ENCODE assay signal across 10 cellular contexts in genomic region chr10:77582710-77583115, GRCh38. TPM values are rescaled to one million over a fixed set of nuclear protein-coding genes. Genes with fewer than 3 reads are reported as not detected.
DNase-seq lines count a peak whose midpoint lies in the region; ATAC-seq and TF ChIP-seq lines count a peak whose summit lies in the region.
"Had no signal": no experiment of that assay in that cellular context is flagged by ENCODE, and none has a peak within 500 bp of the region (broad histone marks: within the 10 kb centered on the region; RNA-seq: fewer than 3 reads in every experiment).

No MANE protein-coding gene starts in this region.

- H2BK120ac ChIP-seq in mesenchymal stem cell (ENCODE audit: low read depth, low read length): peak overlapping the region; percentile 62

- H3K4me3 ChIP-seq in Caco-2 (ENCODE audit: low read depth, low read length): no peak overlapping the region
- H3K4me3 ChIP-seq in mesenchymal stem cell (ENCODE audit: insufficient read depth in 1 of 2, low read depth in 1 of 2, low read length in 2 of 2): no peak overlapping the region

- intact Hi-C loops in Caco-2 (cut with micrococcal nuclease; ENCODE audit: unreplicated experiment): no loop called here

- peak overlapping the region; percentile 86 for H4K91ac ChIP-seq in mesenchymal stem cell (ENCODE audit: low read length)

- no peaks in the 10 kb centered on the region for H3K36me3 ChIP-seq in Caco-2 (ENCODE audit: control insufficient read depth, insufficient read depth, low read length)
- peaks cover 0 to 3% of the 10 kb centered on the region in 2 experiments for H3K36me3 ChIP-seq in mesenchymal stem cell (ENCODE audit: control insufficient read depth in 1 of 2, insufficient read depth in 2 of 2, low read depth in 1 of 2, low read length in 2 of 2)

- H2AK5ac ChIP-seq in mesenchymal stem cell (ENCODE audit: low read length, severe bottlenecking): no peak overlapping the region

- no peak overlapping the region for H3K23ac ChIP-seq in mesenchymal stem cell (ENCODE audit: low read length in 2 of 2)

- H3K9me3 ChIP-seq in Caco-2 (no peaks in the 10 kb centered on the region), mesenchymal stem cell (ENCODE audit: control insufficient read depth, low read length) (no peaks in the 10 kb centered on the region)

- no peak overlapping the region for H3K4me3 Mint-ChIP-seq in Caco-2 (ENCODE audit: unreplicated experiment)
- H3K4me3 Mint-ChIP-seq in activated naive CD8-positive, alpha-beta T cell treated with anti-CD3 and anti-CD28 coated beads, Interleukin-2, amount 10 ng/mL, durations not matched to agents 7 days and 5 days: peak overlapping the region; percentile 28
- H3K4me3 Mint-ChIP-seq in stimulated activated naive B cell treated with anti-CD40 and anti-IgM and Interleukin-4, amounts not matched to agents 10 μg/mL and 1 μg/mL and 100 μg/mL, for 72 hours: no peak overlapping the region

- peaks cover 7% of the 10 kb centered on the region for H3K4me1 Mint-ChIP-seq in Caco-2 (ENCODE audit: low read depth, unreplicated experiment)
- H3K4me1 Mint-ChIP-seq in activated naive CD8-positive, alpha-beta T cell treated with anti-CD3 and anti-CD28 coated beads, Interleukin-2, amount 10 ng/mL, durations not matched to agents 7 days and 5 days: peaks cover 20% of the 10 kb centered on the region
- peaks cover 0 to 2% of the 10 kb centered on the region in 2 donors for H3K4me1 Mint-ChIP-seq in stimulated activated naive B cell treated with anti-CD40 and anti-IgM and Interleukin-4, amounts not matched to agents 10 μg/mL and 1 μg/mL and 100 μg/mL, for 72 hours

- H3K27ac Mint-ChIP-seq in Caco-2 (ENCODE audit: unreplicated experiment): no peak overlapping the region
- H3K27ac Mint-ChIP-seq in activated naive CD8-positive, alpha-beta T cell treated with anti-CD3 and anti-CD28 coated beads, Interleukin-2, amount 10 ng/mL, durations not matched to agents 7 days and 5 days: peak overlapping the region; percentile 56
- no peak overlapping the region for H3K27ac Mint-ChIP-seq in stimulated activated naive B cell treated with anti-CD40 and anti-IgM and Interleukin-4, amounts not matched to agents 10 μg/mL and 1 μg/mL and 100 μg/mL, for 72 hours

- H3K27me3 ChIP-seq in Caco-2 (replicated peaks; ENCODE audit: control insufficient read depth, insufficient read depth, low read length) (no peaks in the 10 kb centered on the region), mesenchymal stem cell (ENCODE audit: control insufficient read depth in 1 of 2, insufficient read depth in 1 of 2, low read length in 2 of 2) (no peaks in the 10 kb centered on the region)

- no peak overlapping the region for H3K27ac ChIP-seq in mesenchymal stem cell (ENCODE audit: low read length, poor library complexity, severe bottlenecking)

- peak overlapping the region; percentile 85 for H4K8ac ChIP-seq in mesenchymal stem cell (ENCODE audit: low read length)

- 63% methylated on average over 4 of the region's 4 CpGs for WGBS in mesenchymal stem cell

- DNase-seq in Caco-2 (peak; percentile 49 to 60), Kasumi-1 (lab: John Stamatoyannopoulos, UW) (peak; percentile 28 to 38), mesenchymal stem cell (peak; percentile 81), NCI-H1105 treated with DMSO at 0.1 percent for 48 hours (lab: John Stamatoyannopoulos, UW) (no peak)
- DNase-seq in activated naive CD8-positive, alpha-beta T cell treated with anti-CD3 and anti-CD28 coated beads, Interleukin-2, amount 10 ng/mL, durations not matched to agents 7 days and 5 days: peak; percentile 39
- no peak for DNase-seq in stimulated activated naive B cell treated with anti-CD40 and anti-IgM and Interleukin-4, amounts not matched to agents 10 μg/mL and 1 μg/mL and 100 μg/mL, for 72 hours
- no peak for DNase-seq in activated CD4-positive, alpha-beta T cell treated with anti-CD3 and anti-CD28 coated beads for 4 hours
- DNase-seq: activated CD4-positive, alpha-beta T cell treated with anti-CD3 and anti-CD28 coated beads for 1 hour; NCI-H1930 had no signal

- H3K36me3 Mint-ChIP-seq in Caco-2 (ENCODE audit: insufficient read depth, unreplicated experiment): no peaks in the 10 kb centered on the region
- no peaks in the 10 kb centered on the region for H3K36me3 Mint-ChIP-seq in activated naive CD8-positive, alpha-beta T cell treated with anti-CD3 and anti-CD28 coated beads, Interleukin-2, amount 10 ng/mL, durations not matched to agents 7 days and 5 days
- no peaks in the 10 kb centered on the region for H3K36me3 Mint-ChIP-seq in stimulated activated naive B cell treated with anti-CD40 and anti-IgM and Interleukin-4, amounts not matched to agents 10 μg/mL and 1 μg/mL and 100 μg/mL, for 72 hours

- CTCF ChIA-PET in Caco-2 (lab: Charles Lee): no interaction called here

- H3K79me1 ChIP-seq in mesenchymal stem cell (replicated peaks; ENCODE audit: low read length, poor library complexity, severe bottlenecking): peaks cover 27% of the 10 kb centered on the region

- H3K14ac ChIP-seq in mesenchymal stem cell (ENCODE audit: low read length in 2 of 2): peak overlapping the region in 1 of 2 experiments; percentile 13

- H3K4ac ChIP-seq in mesenchymal stem cell (ENCODE audit: low read depth in 1 of 2, low read length in 2 of 2): peak overlapping the region; percentile 60 to 74

- no peak for TF ChIP-seq CTCF in Caco-2 (IDR thresholded peaks at IDR 0.05; ENCODE audit: insufficient read depth in 1 of 2, low read depth in 1 of 2, low read length in 1 of 2, severe bottlenecking in 1 of 2, unreplicated experiment in 1 of 2)

- POLR2A ChIA-PET in Caco-2 (lab: Charles Lee): no interaction called here
- POLR2A ChIA-PET in activated naive CD8-positive, alpha-beta T cell treated with anti-CD3 and anti-CD28 coated beads, Interleukin-2, amount 10 ng/mL, durations not matched to agents 7 days and 5 days (lab: Charles Lee): no interaction called here

- H3K27me3 Mint-ChIP-seq in Caco-2 (ENCODE audit: insufficient read depth, unreplicated experiment): no peaks in the 10 kb centered on the region
- no peaks in the 10 kb centered on the region for H3K27me3 Mint-ChIP-seq in activated naive CD8-positive, alpha-beta T cell treated with anti-CD3 and anti-CD28 coated beads, Interleukin-2, amount 10 ng/mL, durations not matched to agents 7 days and 5 days
- no peaks in the 10 kb centered on the region for H3K27me3 Mint-ChIP-seq in stimulated activated naive B cell treated with anti-CD40 and anti-IgM and Interleukin-4, amounts not matched to agents 10 μg/mL and 1 μg/mL and 100 μg/mL, for 72 hours

- H3K9ac ChIP-seq in mesenchymal stem cell (ENCODE audit: low read length): no peak overlapping the region

- no peaks in the 10 kb centered on the region for H3K9me3 Mint-ChIP-seq in Caco-2 (ENCODE audit: unreplicated experiment)
- no peaks in the 10 kb centered on the region for H3K9me3 Mint-ChIP-seq in activated naive CD8-positive, alpha-beta T cell treated with anti-CD3 and anti-CD28 coated beads, Interleukin-2, amount 10 ng/mL, durations not matched to agents 7 days and 5 days
- H3K9me3 Mint-ChIP-seq in stimulated activated naive B cell treated with anti-CD40 and anti-IgM and Interleukin-4, amounts not matched to agents 10 μg/mL and 1 μg/mL and 100 μg/mL, for 72 hours: peaks cover 0 to 5% of the 10 kb centered on the region in 2 donors

- no peak overlapping the region for H2BK5ac ChIP-seq in mesenchymal stem cell (ENCODE audit: low read depth, low read length, poor library complexity, severe bottlenecking)

- no peak overlapping the region for H3K4me2 ChIP-seq in mesenchymal stem cell (ENCODE audit: low read length, poor library complexity, severe bottlenecking)

- H3K4me1 ChIP-seq in Caco-2 (peaks cover 25% of the 10 kb centered on the region; the same call in 1 of the 2 replicates), mesenchymal stem cell (ENCODE audit: control insufficient read depth, insufficient read depth, low read depth, low read length) (peaks cover 26% of the 10 kb centered on the region)

- no peak overlapping the region for H2AFZ ChIP-seq in mesenchymal stem cell (ENCODE audit: low read depth, low read length)

- peak; percentile 87 for ATAC-seq in activated naive CD8-positive, alpha-beta T cell treated with anti-CD3 and anti-CD28 coated beads, Interleukin-2, amount 10 ng/mL, durations not matched to agents 7 days and 5 days (ENCODE audit: low read depth)
- no peak for ATAC-seq in GM19351 (IDR thresholded peaks at IDR 0.05; ENCODE audit: unreplicated experiment)
- ATAC-seq in stimulated activated naive B cell treated with anti-CD40 and anti-IgM and Interleukin-4, amounts not matched to agents 10 μg/mL and 1 μg/mL and 100 μg/mL, for 72 hours (replicated peaks): no peak

- H3K18ac ChIP-seq in mesenchymal stem cell (ENCODE audit: low read depth in 1 of 2, low read length in 2 of 2): peak overlapping the region; percentile 3 to 68

- no TSS peak for BruUV-seq in Caco-2 (replicated peaks; lab: Mats Ljungman, UMichigan)

- H2BK12ac ChIP-seq in mesenchymal stem cell (ENCODE audit: low read length in 2 of 2): peak overlapping the region in 1 of 2 experiments; percentile 86

- peak overlapping the region; percentile 13 for H2BK15ac ChIP-seq in mesenchymal stem cell (ENCODE audit: low read depth, poor library complexity, severe bottlenecking)

RNA-seq across cellular contexts. Expression of gene KCNMA1, which starts 54.9 kb away (rescaled TPM):
- total RNA-seq in Caco-2 (2022): 20.7 and 23.9 TPM in 2 replicates
- total RNA-seq in activated naive CD8-positive, alpha-beta T cell treated with anti-CD3 and anti-CD28 coated beads, Interleukin-2, amount 10 ng/mL, durations not matched to agents 7 days and 5 days: under 1 TPM; 0.39 to 0.54 TPM
- polyA plus RNA-seq in mesenchymal stem cell (2013, experiment 1 of 2): 21.9 TPM
- 21.7 TPM for polyA plus RNA-seq in mesenchymal stem cell (2013, experiment 2 of 2)

Comparison
In these comparisons a context has a peak if more than half of its experiments do, and no peak if none do; other contexts are left out.
1. DNase-seq: peak in Caco-2 (2 of 2), Kasumi-1 (2 of 2), activated naive CD8-positive, alpha-beta T cell treated with anti-CD3 and anti-CD28 coated beads, Interleukin-2, amount 10 ng/mL, durations not matched to agents 7 days and 5 days (single experiment) and mesenchymal stem cell (single experiment); none in stimulated activated naive B cell treated with anti-CD40 and anti-IgM and Interleukin-4, amounts not matched to agents 10 μg/mL and 1 μg/mL and 100 μg/mL, for 72 hours (single experiment), NCI-H1105 treated with DMSO at 0.1 percent for 48 hours (single experiment) and activated CD4-positive, alpha-beta T cell treated with anti-CD3 and anti-CD28 coated beads for 4 hours (0 of 2).
2. RNA of gene KCNMA1, which starts 54.9 kb away (total RNA-seq): 20.7 to 23.9 TPM in Caco-2; 0.39 to 0.54 TPM in activated naive CD8-positive, alpha-beta T cell treated with anti-CD3 and anti-CD28 coated beads, Interleukin-2, amount 10 ng/mL, durations not matched to agents 7 days and 5 days; every median in the first group is over 10 times any median in the second.